ENCODE assay signal across 1 cellular context in the genomic region with DNA sequence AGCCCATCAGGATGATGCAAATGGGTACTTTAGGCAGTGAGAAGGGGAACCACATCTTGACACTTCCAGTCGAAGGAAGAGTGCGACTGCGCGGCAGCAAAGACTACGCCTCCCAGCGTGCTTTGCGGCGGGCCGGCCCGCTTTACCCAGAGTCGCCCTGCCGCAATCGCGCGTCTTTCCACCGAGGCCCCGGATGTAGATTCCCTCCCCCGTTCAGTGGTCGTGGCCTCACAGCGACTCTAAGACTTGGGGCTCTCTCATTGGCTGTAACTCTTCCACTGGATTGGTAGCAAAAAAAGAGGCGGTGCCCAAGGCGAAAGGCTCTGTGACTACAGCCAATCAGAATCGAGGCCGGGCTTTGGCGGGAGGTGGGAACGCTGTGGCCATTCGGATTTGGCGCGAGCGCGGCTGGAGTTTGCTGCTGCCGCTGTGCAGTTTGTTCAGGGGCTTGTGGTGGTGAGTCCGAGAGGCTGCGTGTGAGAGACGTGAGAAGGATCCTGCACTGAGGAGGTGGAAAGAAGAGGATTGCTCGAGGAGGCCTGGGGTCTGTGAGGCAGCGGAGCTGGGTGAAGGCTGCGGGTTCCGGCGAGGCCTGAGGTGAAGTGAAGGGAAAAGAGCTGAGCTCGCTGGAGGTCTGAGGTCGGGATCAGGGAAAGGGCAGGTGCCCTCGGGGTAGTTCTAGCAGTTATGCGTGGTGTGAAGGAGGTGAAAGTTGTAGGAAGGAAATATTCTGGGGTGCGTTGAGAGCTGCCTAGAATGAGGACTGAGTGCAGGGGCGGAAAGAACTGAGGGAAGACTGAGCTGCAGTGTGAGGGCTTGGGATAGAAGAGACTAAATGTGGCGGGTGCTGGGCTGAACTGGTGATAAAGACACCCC.
TF ChIP-seq lines count a peak whose summit lies in the region.

A gene with protein sequence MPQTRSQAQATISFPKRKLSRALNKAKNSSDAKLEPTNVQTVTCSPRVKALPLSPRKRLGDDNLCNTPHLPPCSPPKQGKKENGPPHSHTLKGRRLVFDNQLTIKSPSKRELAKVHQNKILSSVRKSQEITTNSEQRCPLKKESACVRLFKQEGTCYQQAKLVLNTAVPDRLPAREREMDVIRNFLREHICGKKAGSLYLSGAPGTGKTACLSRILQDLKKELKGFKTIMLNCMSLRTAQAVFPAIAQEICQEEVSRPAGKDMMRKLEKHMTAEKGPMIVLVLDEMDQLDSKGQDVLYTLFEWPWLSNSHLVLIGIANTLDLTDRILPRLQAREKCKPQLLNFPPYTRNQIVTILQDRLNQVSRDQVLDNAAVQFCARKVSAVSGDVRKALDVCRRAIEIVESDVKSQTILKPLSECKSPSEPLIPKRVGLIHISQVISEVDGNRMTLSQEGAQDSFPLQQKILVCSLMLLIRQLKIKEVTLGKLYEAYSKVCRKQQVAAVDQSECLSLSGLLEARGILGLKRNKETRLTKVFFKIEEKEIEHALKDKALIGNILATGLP (plus strand): TSS at position 386 of the 876 bp plus-strand sequence. CDS start 1,542 bp downstream, outside the sequence.

TF ChIP-seq in HepG2, 621 proteins besides CTCF, POLR2A, EP300 and RAD21 (continued from another document and continues in another):
- TF ChIP-seq ZNF577 (CRISPR knock-in tag; IDR thresholded peaks at IDR 0.05; ENCODE audit: borderline replicate concordance, low read depth) (no peak), ZNF335 (CRISPR knock-in tag; IDR thresholded peaks at IDR 0.05) (peak; percentile 72), XBP1 (CRISPR knock-in tag; IDR thresholded peaks at IDR 0.05) (no peak), POLR2AphosphoS5 (IDR thresholded peaks at IDR 0.05; ENCODE audit: low read depth, low read length) (peak; percentile 92), ZNF589 (CRISPR knock-in tag; conservative IDR thresholded peaks at IDR 0.05) (no peak; the same call in 1 of the 2 replicates), ZNF382 (CRISPR knock-in tag; IDR thresholded peaks at IDR 0.05; ENCODE audit: borderline replicate concordance) (no peak), KDM3A (CRISPR knock-in tag; IDR thresholded peaks at IDR 0.05; ENCODE audit: low read depth) (peak; percentile 66; the same call in 1 of the 2 replicates), ZNF136 (CRISPR knock-in tag; IDR thresholded peaks at IDR 0.05; ENCODE audit: low read depth) (peak; percentile 74; the same call in 1 of the 2 replicates), ZNF143 (CRISPR knock-in tag; IDR thresholded peaks at IDR 0.05) (peak; percentile 98), ZNF749 (CRISPR knock-in tag; IDR thresholded peaks at IDR 0.05; ENCODE audit: borderline replicate concordance) (0 out of 2 replicates have a peak, but pooled peaks have one; percentile 56), HHEX (CRISPR knock-in tag; IDR thresholded peaks at IDR 0.05) (0 out of 2 replicates have a peak, but pooled peaks have one; percentile 14), HOXA7 (CRISPR knock-in tag; IDR thresholded peaks at IDR 0.05) (no peak), ZNF383 (CRISPR knock-in tag; IDR thresholded peaks at IDR 0.05; ENCODE audit: borderline replicate concordance) (no peak), THAP11 (CRISPR knock-in tag; IDR thresholded peaks at IDR 0.05) (peak; percentile 98), RORA (CRISPR knock-in tag; IDR thresholded peaks at IDR 0.05) (no peak), MAZ (IDR thresholded peaks at IDR 0.05; ENCODE audit: borderline replicate concordance, low read depth, low read length) (no peak), MAZ (CRISPR knock-in tag; IDR thresholded peaks at IDR 0.05; ENCODE audit: low read depth) (no peak), TP53 (CRISPR knock-in tag; conservative IDR thresholded peaks at IDR 0.05) (0 out of 2 replicates have a peak, but pooled peaks have one; percentile 24), ZNF558 (CRISPR knock-in tag; IDR thresholded peaks at IDR 0.05; ENCODE audit: borderline replicate concordance) (no peak; the same call in 1 of the 2 replicates), TMF1 (CRISPR knock-in tag; IDR thresholded peaks at IDR 0.05; ENCODE audit: low read depth) (0 out of 2 replicates have a peak, but pooled peaks have one; percentile 83), ZFX (CRISPR knock-in tag; IDR thresholded peaks at IDR 0.05; ENCODE audit: low read depth) (peak; percentile 87), EHMT2 (IDR thresholded peaks at IDR 0.05; ENCODE audit: borderline replicate concordance, low read depth, low read length) (no peak), ARHGAP35 (CRISPR knock-in tag; IDR thresholded peaks at IDR 0.05; ENCODE audit: borderline replicate concordance) (no peak; the same call in none of the 2 replicates), SMARCC2 (IDR thresholded peaks at IDR 0.05) (no peak), ZNF674 (CRISPR knock-in tag; IDR thresholded peaks at IDR 0.05; ENCODE audit: low read depth) (no peak), KLF12 (CRISPR knock-in tag; IDR thresholded peaks at IDR 0.05; ENCODE audit: borderline replicate concordance) (peak; percentile 84; the same call in 1 of the 2 replicates), PRMT3 (CRISPR knock-in tag; IDR thresholded peaks at IDR 0.05; ENCODE audit: borderline replicate concordance, low read depth) (no peak; the same call in 1 of the 2 replicates), ISX (CRISPR knock-in tag; conservative IDR thresholded peaks at IDR 0.05) (no peak), MIER3 (CRISPR knock-in tag; IDR thresholded peaks at IDR 0.05; ENCODE audit: borderline replicate concordance) (peak; percentile 67; the same call in 1 of the 2 replicates)
- TF ChIP-seq, protein P1, sequence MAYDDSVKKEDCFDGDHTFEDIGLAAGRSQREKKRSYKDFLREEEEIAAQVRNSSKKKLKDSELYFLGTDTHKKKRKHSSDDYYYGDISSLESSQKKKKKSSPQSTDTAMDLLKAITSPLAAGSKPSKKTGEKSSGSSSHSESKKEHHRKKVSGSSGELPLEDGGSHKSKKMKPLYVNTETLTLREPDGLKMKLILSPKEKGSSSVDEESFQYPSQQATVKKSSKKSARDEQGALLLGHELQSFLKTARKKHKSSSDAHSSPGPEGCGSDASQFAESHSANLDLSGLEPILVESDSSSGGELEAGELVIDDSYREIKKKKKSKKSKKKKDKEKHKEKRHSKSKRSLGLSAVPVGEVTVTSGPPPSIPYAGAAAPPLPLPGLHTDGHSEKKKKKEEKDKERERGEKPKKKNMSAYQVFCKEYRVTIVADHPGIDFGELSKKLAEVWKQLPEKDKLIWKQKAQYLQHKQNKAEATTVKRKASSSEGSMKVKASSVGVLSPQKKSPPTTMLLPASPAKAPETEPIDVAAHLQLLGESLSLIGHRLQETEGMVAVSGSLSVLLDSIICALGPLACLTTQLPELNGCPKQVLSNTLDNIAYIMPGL (CRISPR knock-in tag; IDR thresholded peaks at IDR 0.05; ENCODE audit: borderline replicate concordance in 1 of 2, low read depth in 1 of 2): peak; percentile 75 to 86
- TF ChIP-seq, protein P2, sequence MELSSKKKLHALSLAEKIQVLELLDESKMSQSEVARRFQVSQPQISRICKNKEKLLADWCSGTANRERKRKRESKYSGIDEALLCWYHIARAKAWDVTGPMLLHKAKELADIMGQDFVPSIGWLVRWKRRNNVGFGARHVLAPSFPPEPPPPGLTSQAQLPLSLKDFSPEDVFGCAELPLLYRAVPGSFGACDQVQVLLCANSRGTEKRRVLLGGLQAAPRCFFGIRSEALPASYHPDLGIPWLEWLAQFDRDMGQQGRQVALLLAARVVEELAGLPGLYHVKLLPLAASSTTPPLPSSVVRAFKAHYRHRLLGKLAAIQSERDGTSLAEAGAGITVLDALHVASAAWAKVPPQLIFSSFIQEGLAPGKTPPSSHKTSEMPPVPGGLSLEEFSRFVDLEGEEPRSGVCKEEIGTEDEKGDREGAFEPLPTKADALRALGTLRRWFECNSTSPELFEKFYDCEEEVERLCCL (CRISPR knock-in tag; IDR thresholded peaks at IDR 0.05; ENCODE audit: borderline replicate concordance): no peak; the same call in 1 of the 2 replicates
- TF ChIP-seq, protein P3, sequence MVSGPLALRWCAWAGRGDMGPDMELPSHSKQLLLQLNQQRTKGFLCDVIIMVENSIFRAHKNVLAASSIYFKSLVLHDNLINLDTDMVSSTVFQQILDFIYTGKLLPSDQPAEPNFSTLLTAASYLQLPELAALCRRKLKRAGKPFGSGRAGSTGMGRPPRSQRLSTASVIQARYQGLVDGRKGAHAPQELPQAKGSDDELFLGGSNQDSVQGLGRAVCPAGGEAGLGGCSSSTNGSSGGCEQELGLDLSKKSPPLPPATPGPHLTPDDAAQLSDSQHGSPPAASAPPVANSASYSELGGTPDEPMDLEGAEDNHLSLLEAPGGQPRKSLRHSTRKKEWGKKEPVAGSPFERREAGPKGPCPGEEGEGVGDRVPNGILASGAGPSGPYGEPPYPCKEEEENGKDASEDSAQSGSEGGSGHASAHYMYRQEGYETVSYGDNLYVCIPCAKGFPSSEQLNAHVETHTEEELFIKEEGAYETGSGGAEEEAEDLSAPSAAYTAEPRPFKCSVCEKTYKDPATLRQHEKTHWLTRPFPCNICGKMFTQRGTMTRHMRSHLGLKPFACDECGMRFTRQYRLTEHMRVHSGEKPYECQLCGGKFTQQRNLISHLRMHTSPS (CRISPR knock-in tag; IDR thresholded peaks at IDR 0.05; ENCODE audit: low read depth): peak; percentile 61; the same call in 1 of the 2 replicates
- TF ChIP-seq, protein P4, sequence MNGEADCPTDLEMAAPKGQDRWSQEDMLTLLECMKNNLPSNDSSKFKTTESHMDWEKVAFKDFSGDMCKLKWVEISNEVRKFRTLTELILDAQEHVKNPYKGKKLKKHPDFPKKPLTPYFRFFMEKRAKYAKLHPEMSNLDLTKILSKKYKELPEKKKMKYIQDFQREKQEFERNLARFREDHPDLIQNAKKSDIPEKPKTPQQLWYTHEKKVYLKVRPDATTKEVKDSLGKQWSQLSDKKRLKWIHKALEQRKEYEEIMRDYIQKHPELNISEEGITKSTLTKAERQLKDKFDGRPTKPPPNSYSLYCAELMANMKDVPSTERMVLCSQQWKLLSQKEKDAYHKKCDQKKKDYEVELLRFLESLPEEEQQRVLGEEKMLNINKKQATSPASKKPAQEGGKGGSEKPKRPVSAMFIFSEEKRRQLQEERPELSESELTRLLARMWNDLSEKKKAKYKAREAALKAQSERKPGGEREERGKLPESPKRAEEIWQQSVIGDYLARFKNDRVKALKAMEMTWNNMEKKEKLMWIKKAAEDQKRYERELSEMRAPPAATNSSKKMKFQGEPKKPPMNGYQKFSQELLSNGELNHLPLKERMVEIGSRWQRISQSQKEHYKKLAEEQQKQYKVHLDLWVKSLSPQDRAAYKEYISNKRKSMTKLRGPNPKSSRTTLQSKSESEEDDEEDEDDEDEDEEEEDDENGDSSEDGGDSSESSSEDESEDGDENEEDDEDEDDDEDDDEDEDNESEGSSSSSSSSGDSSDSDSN (CRISPR knock-in tag; IDR thresholded peaks at IDR 0.05): peak; percentile 58
- TF ChIP-seq, protein P5, sequence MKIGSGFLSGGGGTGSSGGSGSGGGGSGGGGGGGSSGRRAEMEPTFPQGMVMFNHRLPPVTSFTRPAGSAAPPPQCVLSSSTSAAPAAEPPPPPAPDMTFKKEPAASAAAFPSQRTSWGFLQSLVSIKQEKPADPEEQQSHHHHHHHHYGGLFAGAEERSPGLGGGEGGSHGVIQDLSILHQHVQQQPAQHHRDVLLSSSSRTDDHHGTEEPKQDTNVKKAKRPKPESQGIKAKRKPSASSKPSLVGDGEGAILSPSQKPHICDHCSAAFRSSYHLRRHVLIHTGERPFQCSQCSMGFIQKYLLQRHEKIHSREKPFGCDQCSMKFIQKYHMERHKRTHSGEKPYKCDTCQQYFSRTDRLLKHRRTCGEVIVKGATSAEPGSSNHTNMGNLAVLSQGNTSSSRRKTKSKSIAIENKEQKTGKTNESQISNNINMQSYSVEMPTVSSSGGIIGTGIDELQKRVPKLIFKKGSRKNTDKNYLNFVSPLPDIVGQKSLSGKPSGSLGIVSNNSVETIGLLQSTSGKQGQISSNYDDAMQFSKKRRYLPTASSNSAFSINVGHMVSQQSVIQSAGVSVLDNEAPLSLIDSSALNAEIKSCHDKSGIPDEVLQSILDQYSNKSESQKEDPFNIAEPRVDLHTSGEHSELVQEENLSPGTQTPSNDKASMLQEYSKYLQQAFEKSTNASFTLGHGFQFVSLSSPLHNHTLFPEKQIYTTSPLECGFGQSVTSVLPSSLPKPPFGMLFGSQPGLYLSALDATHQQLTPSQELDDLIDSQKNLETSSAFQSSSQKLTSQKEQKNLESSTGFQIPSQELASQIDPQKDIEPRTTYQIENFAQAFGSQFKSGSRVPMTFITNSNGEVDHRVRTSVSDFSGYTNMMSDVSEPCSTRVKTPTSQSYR (CRISPR knock-in tag; IDR thresholded peaks at IDR 0.05; ENCODE audit: borderline replicate concordance): peak; percentile 51; the same call in 1 of the 2 replicates
- TF ChIP-seq, protein P6, sequence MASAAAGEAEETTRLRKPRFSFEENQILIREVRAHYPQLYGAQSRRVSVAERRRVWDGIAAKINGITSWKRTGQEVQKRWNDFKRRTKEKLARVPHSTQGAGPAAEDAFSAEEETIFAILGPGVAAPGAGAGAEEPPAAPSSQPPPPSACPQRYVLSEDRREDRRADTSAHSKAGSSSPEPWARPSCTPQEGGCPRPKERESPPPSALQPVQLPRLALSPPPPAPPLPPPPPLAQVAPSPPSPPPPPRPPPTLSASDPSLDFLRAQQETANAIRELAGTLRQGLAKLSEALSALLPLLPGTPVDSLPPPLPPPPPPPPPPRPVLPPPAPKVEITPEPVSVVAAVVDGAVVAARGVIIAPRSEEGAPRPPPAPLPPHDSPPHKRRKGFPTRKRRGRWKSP (CRISPR knock-in tag; IDR thresholded peaks at IDR 0.05): peak; percentile 98
- TF ChIP-seq, protein P7, sequence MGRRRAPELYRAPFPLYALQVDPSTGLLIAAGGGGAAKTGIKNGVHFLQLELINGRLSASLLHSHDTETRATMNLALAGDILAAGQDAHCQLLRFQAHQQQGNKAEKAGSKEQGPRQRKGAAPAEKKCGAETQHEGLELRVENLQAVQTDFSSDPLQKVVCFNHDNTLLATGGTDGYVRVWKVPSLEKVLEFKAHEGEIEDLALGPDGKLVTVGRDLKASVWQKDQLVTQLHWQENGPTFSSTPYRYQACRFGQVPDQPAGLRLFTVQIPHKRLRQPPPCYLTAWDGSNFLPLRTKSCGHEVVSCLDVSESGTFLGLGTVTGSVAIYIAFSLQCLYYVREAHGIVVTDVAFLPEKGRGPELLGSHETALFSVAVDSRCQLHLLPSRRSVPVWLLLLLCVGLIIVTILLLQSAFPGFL (CRISPR knock-in tag; IDR thresholded peaks at IDR 0.05): no peak
- TF ChIP-seq, protein P8, sequence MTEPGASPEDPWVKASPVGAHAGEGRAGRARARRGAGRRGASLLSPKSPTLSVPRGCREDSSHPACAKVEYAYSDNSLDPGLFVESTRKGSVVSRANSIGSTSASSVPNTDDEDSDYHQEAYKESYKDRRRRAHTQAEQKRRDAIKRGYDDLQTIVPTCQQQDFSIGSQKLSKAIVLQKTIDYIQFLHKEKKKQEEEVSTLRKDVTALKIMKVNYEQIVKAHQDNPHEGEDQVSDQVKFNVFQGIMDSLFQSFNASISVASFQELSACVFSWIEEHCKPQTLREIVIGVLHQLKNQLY (CRISPR knock-in tag; IDR thresholded peaks at IDR 0.05): 0 out of 2 replicates have a peak, but pooled peaks have one; percentile 17
